In the genomic region with DNA sequence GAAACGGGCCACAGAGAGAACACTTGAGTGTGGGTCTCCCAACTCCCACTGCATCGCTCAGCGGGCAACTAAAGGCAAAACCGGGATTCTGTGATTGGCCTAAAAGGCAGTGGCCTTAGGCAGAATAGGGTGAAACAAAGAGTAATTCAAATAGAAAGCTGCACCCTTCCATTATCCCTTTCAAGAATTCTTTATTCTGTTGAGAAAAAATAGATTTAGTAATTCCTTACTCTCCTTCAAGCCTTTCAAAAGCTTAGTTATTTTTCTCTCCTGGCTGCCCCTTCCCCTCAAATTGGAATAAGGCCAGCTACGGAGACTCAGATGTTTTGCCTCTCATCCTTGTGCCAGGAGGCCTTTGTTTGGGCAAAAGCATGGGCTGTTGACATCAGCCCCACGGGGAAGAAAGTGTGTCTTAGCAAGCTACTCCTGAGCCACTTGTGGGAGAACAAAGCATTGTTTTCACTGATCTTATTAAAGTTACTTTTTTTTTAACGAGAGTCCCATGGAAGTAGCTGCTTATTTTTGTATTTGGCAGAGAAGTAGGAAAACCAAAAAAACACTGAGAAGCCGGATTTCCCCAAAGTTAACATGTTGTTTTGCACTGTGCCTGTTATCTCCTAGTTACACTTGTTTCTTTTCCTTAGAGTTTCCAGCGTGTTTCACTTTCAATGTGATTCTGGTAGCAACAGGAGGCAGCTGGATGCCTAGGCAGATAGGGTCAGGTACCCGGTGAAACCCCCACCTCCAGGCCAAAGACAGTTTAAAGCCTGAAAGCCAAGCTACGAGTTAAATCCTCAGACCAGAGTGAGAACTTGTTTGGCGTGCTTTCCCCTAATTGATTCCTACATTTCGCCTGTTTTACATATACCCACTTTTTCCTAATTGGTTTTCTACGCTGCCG, we compare ENCODE assay signal across 1 cellular context.
TF ChIP-seq lines count a peak whose summit lies in the region.

No MANE protein-coding gene starts in this region.

TF ChIP-seq in GM23338, 12 proteins besides CTCF, POLR2A, EP300 and RAD21 (continued from another document):
- TF ChIP-seq, protein P1, sequence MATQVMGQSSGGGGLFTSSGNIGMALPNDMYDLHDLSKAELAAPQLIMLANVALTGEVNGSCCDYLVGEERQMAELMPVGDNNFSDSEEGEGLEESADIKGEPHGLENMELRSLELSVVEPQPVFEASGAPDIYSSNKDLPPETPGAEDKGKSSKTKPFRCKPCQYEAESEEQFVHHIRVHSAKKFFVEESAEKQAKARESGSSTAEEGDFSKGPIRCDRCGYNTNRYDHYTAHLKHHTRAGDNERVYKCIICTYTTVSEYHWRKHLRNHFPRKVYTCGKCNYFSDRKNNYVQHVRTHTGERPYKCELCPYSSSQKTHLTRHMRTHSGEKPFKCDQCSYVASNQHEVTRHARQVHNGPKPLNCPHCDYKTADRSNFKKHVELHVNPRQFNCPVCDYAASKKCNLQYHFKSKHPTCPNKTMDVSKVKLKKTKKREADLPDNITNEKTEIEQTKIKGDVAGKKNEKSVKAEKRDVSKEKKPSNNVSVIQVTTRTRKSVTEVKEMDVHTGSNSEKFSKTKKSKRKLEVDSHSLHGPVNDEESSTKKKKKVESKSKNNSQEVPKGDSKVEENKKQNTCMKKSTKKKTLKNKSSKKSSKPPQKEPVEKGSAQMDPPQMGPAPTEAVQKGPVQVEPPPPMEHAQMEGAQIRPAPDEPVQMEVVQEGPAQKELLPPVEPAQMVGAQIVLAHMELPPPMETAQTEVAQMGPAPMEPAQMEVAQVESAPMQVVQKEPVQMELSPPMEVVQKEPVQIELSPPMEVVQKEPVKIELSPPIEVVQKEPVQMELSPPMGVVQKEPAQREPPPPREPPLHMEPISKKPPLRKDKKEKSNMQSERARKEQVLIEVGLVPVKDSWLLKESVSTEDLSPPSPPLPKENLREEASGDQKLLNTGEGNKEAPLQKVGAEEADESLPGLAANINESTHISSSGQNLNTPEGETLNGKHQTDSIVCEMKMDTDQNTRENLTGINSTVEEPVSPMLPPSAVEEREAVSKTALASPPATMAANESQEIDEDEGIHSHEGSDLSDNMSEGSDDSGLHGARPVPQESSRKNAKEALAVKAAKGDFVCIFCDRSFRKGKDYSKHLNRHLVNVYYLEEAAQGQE (IDR thresholded peaks at IDR 0.05; ENCODE audit: unreplicated experiment): no peak
- TF ChIP-seq STAT1 (IDR thresholded peaks at IDR 0.05; ENCODE audit: unreplicated experiment) (no peak), ZNF331 (CRISPR knock-in tag; IDR thresholded peaks at IDR 0.05; ENCODE audit: low read depth) (no peak), JUNB (IDR thresholded peaks at IDR 0.05; ENCODE audit: unreplicated experiment) (no peak), EZH2phosphoT487 (IDR thresholded peaks at IDR 0.05; ENCODE audit: unreplicated experiment) (no peak), ZNF114 (CRISPR knock-in tag; IDR thresholded peaks at IDR 0.05) (no peak)
